ENCODE assay signal across 1 cellular context in genomic region chr5:179732412-179732917, GRCh38.
TF ChIP-seq lines count a peak whose summit lies in the region.

A gene with protein sequence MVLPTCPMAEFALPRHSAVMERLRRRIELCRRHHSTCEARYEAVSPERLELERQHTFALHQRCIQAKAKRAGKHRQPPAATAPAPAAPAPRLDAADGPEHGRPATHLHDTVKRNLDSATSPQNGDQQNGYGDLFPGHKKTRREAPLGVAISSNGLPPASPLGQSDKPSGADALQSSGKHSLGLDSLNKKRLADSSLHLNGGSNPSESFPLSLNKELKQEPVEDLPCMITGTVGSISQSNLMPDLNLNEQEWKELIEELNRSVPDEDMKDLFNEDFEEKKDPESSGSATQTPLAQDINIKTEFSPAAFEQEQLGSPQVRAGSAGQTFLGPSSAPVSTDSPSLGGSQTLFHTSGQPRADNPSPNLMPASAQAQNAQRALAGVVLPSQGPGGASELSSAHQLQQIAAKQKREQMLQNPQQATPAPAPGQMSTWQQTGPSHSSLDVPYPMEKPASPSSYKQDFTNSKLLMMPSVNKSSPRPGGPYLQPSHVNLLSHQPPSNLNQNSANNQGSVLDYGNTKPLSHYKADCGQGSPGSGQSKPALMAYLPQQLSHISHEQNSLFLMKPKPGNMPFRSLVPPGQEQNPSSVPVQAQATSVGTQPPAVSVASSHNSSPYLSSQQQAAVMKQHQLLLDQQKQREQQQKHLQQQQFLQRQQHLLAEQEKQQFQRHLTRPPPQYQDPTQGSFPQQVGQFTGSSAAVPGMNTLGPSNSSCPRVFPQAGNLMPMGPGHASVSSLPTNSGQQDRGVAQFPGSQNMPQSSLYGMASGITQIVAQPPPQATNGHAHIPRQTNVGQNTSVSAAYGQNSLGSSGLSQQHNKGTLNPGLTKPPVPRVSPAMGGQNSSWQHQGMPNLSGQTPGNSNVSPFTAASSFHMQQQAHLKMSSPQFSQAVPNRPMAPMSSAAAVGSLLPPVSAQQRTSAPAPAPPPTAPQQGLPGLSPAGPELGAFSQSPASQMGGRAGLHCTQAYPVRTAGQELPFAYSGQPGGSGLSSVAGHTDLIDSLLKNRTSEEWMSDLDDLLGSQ (plus strand): TSS chr5:179732822. CDS start chr5:179733113, 291 bp downstream.

TF ChIP-seq in K562, 482 proteins besides CTCF, POLR2A, EP300 and RAD21 (continued from another document and continues in another):
- TF ChIP-seq, protein P1, sequence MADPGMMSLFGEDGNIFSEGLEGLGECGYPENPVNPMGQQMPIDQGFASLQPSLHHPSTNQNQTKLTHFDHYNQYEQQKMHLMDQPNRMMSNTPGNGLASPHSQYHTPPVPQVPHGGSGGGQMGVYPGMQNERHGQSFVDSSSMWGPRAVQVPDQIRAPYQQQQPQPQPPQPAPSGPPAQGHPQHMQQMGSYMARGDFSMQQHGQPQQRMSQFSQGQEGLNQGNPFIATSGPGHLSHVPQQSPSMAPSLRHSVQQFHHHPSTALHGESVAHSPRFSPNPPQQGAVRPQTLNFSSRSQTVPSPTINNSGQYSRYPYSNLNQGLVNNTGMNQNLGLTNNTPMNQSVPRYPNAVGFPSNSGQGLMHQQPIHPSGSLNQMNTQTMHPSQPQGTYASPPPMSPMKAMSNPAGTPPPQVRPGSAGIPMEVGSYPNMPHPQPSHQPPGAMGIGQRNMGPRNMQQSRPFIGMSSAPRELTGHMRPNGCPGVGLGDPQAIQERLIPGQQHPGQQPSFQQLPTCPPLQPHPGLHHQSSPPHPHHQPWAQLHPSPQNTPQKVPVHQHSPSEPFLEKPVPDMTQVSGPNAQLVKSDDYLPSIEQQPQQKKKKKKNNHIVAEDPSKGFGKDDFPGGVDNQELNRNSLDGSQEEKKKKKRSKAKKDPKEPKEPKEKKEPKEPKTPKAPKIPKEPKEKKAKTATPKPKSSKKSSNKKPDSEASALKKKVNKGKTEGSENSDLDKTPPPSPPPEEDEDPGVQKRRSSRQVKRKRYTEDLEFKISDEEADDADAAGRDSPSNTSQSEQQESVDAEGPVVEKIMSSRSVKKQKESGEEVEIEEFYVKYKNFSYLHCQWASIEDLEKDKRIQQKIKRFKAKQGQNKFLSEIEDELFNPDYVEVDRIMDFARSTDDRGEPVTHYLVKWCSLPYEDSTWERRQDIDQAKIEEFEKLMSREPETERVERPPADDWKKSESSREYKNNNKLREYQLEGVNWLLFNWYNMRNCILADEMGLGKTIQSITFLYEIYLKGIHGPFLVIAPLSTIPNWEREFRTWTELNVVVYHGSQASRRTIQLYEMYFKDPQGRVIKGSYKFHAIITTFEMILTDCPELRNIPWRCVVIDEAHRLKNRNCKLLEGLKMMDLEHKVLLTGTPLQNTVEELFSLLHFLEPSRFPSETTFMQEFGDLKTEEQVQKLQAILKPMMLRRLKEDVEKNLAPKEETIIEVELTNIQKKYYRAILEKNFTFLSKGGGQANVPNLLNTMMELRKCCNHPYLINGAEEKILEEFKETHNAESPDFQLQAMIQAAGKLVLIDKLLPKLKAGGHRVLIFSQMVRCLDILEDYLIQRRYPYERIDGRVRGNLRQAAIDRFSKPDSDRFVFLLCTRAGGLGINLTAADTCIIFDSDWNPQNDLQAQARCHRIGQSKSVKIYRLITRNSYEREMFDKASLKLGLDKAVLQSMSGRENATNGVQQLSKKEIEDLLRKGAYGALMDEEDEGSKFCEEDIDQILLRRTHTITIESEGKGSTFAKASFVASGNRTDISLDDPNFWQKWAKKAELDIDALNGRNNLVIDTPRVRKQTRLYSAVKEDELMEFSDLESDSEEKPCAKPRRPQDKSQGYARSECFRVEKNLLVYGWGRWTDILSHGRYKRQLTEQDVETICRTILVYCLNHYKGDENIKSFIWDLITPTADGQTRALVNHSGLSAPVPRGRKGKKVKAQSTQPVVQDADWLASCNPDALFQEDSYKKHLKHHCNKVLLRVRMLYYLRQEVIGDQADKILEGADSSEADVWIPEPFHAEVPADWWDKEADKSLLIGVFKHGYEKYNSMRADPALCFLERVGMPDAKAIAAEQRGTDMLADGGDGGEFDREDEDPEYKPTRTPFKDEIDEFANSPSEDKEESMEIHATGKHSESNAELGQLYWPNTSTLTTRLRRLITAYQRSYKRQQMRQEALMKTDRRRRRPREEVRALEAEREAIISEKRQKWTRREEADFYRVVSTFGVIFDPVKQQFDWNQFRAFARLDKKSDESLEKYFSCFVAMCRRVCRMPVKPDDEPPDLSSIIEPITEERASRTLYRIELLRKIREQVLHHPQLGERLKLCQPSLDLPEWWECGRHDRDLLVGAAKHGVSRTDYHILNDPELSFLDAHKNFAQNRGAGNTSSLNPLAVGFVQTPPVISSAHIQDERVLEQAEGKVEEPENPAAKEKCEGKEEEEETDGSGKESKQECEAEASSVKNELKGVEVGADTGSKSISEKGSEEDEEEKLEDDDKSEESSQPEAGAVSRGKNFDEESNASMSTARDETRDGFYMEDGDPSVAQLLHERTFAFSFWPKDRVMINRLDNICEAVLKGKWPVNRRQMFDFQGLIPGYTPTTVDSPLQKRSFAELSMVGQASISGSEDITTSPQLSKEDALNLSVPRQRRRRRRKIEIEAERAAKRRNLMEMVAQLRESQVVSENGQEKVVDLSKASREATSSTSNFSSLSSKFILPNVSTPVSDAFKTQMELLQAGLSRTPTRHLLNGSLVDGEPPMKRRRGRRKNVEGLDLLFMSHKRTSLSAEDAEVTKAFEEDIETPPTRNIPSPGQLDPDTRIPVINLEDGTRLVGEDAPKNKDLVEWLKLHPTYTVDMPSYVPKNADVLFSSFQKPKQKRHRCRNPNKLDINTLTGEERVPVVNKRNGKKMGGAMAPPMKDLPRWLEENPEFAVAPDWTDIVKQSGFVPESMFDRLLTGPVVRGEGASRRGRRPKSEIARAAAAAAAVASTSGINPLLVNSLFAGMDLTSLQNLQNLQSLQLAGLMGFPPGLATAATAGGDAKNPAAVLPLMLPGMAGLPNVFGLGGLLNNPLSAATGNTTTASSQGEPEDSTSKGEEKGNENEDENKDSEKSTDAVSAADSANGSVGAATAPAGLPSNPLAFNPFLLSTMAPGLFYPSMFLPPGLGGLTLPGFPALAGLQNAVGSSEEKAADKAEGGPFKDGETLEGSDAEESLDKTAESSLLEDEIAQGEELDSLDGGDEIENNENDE (IDR thresholded peaks at IDR 0.05; ENCODE audit: low read depth, low read length): no peak
- no peak for TF ChIP-seq ZNF253 (CRISPR knock-in tag; conservative IDR thresholded peaks at IDR 0.05)
- TF ChIP-seq ARID1B (IDR thresholded peaks at IDR 0.05): no peak
- TF ChIP-seq ZBTB1 (CRISPR knock-in tag; IDR thresholded peaks at IDR 0.05; ENCODE audit: borderline replicate concordance, low read depth): no peak
- no peak for TF ChIP-seq SPI1 (IDR thresholded peaks at IDR 0.05; ENCODE audit: borderline replicate concordance, low read depth, low read length)
- peak; percentile 62 for TF ChIP-seq MYC (IDR thresholded peaks at IDR 0.05; ENCODE audit: low read depth, low read length)
- TF ChIP-seq MYC (CRISPR knock-in tag; IDR thresholded peaks at IDR 0.05; ENCODE audit: borderline replicate concordance, low read depth): no peak
- TF ChIP-seq PTTG1 (tag; IDR thresholded peaks at IDR 0.05; ENCODE audit: low read depth): no peak
- TF ChIP-seq CREBBP (IDR thresholded peaks at IDR 0.05; ENCODE audit: low read depth, low read length): no peak
- no peak for TF ChIP-seq ZNF785 (CRISPR knock-in tag; IDR thresholded peaks at IDR 0.05)
- no peak for TF ChIP-seq RAD51 (IDR thresholded peaks at IDR 0.05; ENCODE audit: borderline replicate concordance, low read depth)
- TF ChIP-seq, protein P2, sequence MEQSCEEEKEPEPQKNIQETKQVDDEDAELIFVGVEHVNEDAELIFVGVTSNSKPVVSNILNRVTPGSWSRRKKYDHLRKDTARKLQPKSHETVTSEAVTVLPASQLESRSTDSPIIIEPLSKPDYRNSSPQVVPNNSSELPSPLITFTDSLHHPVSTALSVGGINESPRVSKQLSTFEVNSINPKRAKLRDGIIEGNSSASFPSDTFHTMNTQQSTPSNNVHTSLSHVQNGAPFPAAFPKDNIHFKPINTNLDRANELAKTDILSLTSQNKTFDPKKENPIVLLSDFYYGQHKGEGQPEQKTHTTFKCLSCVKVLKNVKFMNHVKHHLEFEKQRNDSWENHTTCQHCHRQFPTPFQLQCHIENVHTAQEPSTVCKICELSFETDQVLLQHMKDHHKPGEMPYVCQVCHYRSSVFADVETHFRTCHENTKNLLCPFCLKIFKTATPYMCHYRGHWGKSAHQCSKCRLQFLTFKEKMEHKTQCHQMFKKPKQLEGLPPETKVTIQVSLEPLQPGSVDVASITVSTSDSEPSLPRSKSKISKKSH (CRISPR knock-in tag; IDR thresholded peaks at IDR 0.05): no peak
- no peak for TF ChIP-seq STAG1 (CRISPR knock-in tag; IDR thresholded peaks at IDR 0.05; ENCODE audit: borderline replicate concordance)
- TF ChIP-seq MAZ (CRISPR knock-in tag; conservative IDR thresholded peaks at IDR 0.05 in 1 of 2, IDR thresholded peaks at IDR 0.05 in 1 of 2): peak; percentile 31 to 48; a peak in 1 of 4 replicates
- TF ChIP-seq, protein P3, sequence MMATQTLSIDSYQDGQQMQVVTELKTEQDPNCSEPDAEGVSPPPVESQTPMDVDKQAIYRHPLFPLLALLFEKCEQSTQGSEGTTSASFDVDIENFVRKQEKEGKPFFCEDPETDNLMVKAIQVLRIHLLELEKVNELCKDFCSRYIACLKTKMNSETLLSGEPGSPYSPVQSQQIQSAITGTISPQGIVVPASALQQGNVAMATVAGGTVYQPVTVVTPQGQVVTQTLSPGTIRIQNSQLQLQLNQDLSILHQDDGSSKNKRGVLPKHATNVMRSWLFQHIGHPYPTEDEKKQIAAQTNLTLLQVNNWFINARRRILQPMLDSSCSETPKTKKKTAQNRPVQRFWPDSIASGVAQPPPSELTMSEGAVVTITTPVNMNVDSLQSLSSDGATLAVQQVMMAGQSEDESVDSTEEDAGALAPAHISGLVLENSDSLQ (IDR thresholded peaks at IDR 0.05): peak; percentile 99
- TF ChIP-seq U2AF2 (optimal IDR thresholded peaks at IDR 0.05; ENCODE audit: low read depth, low read length): no peak
- TF ChIP-seq ZNF140 (CRISPR knock-in tag; IDR thresholded peaks at IDR 0.05): no peak
- TF ChIP-seq, protein P4, sequence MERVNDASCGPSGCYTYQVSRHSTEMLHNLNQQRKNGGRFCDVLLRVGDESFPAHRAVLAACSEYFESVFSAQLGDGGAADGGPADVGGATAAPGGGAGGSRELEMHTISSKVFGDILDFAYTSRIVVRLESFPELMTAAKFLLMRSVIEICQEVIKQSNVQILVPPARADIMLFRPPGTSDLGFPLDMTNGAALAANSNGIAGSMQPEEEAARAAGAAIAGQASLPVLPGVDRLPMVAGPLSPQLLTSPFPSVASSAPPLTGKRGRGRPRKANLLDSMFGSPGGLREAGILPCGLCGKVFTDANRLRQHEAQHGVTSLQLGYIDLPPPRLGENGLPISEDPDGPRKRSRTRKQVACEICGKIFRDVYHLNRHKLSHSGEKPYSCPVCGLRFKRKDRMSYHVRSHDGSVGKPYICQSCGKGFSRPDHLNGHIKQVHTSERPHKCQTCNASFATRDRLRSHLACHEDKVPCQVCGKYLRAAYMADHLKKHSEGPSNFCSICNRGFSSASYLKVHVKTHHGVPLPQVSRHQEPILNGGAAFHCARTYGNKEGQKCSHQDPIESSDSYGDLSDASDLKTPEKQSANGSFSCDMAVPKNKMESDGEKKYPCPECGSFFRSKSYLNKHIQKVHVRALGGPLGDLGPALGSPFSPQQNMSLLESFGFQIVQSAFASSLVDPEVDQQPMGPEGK (CRISPR knock-in tag; IDR thresholded peaks at IDR 0.05; ENCODE audit: borderline replicate concordance): no peak
- no peak for TF ChIP-seq RBM15 (IDR thresholded peaks at IDR 0.05; ENCODE audit: insufficient read depth, low read length)
- TF ChIP-seq ID3 (CRISPR knock-in tag; IDR thresholded peaks at IDR 0.05): no peak
- no peak for TF ChIP-seq ID3 (tag; IDR thresholded peaks at IDR 0.05)
- peak; percentile 19 for TF ChIP-seq CCNT2 (IDR thresholded peaks at IDR 0.05; ENCODE audit: borderline replicate concordance, extremely low read depth, insufficient read length, low read depth, low read length)
- peak; percentile 77 for TF ChIP-seq TCF7 (IDR thresholded peaks at IDR 0.05; ENCODE audit: borderline replicate concordance)
- no peak for TF ChIP-seq POLR3G (IDR thresholded peaks at IDR 0.05; ENCODE audit: extremely low read depth, insufficient read length, insufficient replicate concordance)
- TF ChIP-seq RBM14 (IDR thresholded peaks at IDR 0.05; ENCODE audit: borderline replicate concordance, insufficient read depth, low read depth, low read length): 0 out of 2 replicates have a peak, but pooled peaks have one; percentile 24
- TF ChIP-seq EGR1 (conservative IDR thresholded peaks at IDR 0.05): peak; percentile 47; the same call in 1 of the 2 replicates
- peak in 1 of 2 experiments; percentile 91; a peak in 2 of 4 replicates for TF ChIP-seq TEAD1 (CRISPR knock-in tag; IDR thresholded peaks at IDR 0.05)
- TF ChIP-seq POLR2G (IDR thresholded peaks at IDR 0.05; ENCODE audit: low read depth, low read length): peak; percentile 97
- TF ChIP-seq, protein P5, sequence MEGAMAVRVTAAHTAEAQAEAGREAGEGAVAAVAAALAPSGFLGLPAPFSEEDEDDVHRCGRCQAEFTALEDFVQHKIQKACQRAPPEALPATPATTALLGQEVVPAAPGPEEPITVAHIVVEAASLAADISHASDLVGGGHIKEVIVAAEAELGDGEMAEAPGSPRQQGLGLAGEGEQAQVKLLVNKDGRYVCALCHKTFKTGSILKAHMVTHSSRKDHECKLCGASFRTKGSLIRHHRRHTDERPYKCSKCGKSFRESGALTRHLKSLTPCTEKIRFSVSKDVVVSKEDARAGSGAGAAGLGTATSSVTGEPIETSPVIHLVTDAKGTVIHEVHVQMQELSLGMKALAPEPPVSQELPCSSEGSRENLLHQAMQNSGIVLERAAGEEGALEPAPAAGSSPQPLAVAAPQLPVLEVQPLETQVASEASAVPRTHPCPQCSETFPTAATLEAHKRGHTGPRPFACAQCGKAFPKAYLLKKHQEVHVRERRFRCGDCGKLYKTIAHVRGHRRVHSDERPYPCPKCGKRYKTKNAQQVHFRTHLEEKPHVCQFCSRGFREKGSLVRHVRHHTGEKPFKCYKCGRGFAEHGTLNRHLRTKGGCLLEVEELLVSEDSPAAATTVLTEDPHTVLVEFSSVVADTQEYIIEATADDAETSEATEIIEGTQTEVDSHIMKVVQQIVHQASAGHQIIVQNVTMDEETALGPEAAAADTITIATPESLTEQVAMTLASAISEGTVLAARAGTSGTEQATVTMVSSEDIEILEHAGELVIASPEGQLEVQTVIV (CRISPR knock-in tag; IDR thresholded peaks at IDR 0.05; ENCODE audit: borderline replicate concordance): no peak
- TF ChIP-seq HNRNPK (IDR thresholded peaks at IDR 0.05; ENCODE audit: low read depth, low read length, poor library complexity, severe bottlenecking): no peak
- TF ChIP-seq, protein P6, sequence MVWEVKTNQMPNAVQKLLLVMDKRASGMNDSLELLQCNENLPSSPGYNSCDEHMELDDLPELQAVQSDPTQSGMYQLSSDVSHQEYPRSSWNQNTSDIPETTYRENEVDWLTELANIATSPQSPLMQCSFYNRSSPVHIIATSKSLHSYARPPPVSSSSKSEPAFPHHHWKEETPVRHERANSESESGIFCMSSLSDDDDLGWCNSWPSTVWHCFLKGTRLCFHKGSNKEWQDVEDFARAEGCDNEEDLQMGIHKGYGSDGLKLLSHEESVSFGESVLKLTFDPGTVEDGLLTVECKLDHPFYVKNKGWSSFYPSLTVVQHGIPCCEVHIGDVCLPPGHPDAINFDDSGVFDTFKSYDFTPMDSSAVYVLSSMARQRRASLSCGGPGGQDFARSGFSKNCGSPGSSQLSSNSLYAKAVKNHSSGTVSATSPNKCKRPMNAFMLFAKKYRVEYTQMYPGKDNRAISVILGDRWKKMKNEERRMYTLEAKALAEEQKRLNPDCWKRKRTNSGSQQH (CRISPR knock-in tag; IDR thresholded peaks at IDR 0.05): no peak
